16 cellular contexts compared by ENCODE assay signal in the genomic region with DNA sequence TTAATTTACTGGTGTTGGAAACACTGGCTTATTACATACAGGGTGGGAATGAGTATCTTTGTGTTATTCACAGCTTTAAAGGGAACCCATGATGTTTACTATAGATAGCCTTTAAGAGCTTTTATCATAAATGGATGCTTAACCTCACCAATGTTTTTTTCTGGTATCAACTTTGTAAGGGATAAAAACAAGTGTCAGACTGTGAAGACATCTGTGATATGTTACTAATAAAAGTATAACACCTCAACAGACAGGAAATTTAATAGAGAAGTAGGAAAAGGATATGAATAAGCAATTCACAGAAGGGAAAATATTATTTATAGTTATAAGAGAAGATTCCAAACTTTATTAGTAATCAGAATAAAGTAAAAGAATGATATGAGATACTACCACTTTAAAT. TPM values are rescaled to one million over a fixed set of nuclear protein-coding genes. Genes with fewer than 3 reads are reported as not detected.
A peak's percentile ranks its signal among the peaks of the same experiment; 100 is the strongest.
DNase-seq lines count a peak whose midpoint lies in the region; ATAC-seq and TF ChIP-seq lines count a peak whose summit lies in the region.
"Had no signal": no experiment of that assay in that cellular context is flagged by ENCODE, and none has a peak within 500 bp of the region (broad histone marks: within the 10 kb centered on the region; RNA-seq: fewer than 3 reads in every experiment).

No MANE protein-coding gene starts in this region.

- peak; percentile 16 for ATAC-seq in activated CD4-positive, alpha-beta T cell treated with anti-CD3 and anti-CD28 coated beads for 36 hours
- no peak for ATAC-seq in CD4-positive, alpha-beta T cell (ENCODE audit: poor library complexity)
- no peak for ATAC-seq in naive thymus-derived CD8-positive, alpha-beta T cell

- no peaks in the 10 kb centered on the region for H3K27me3 Mint-ChIP-seq in activated CD4-positive, alpha-beta T cell treated with anti-CD3 and anti-CD28 coated beads for 36 hours
- H3K27me3 Mint-ChIP-seq in CD4-positive, alpha-beta T cell, result no peaks in the 10 kb centered on the region
- H3K27me3 Mint-ChIP-seq in activated naive CD8-positive, alpha-beta T cell treated with anti-CD3 and anti-CD28 coated beads for 36 hours, result no peaks in the 10 kb centered on the region
- H3K27me3 Mint-ChIP-seq in naive thymus-derived CD8-positive, alpha-beta T cell, result no peaks in the 10 kb centered on the region

- H3K9me3 ChIP-seq in CD4-positive, alpha-beta T cell (ENCODE audit: control insufficient read depth, low read length), result no peaks in the 10 kb centered on the region

- no peaks in the 10 kb centered on the region for H3K9me3 Mint-ChIP-seq in activated CD4-positive, alpha-beta T cell treated with anti-CD3 and anti-CD28 coated beads for 36 hours (ENCODE audit: low read depth)
- no peaks in the 10 kb centered on the region for H3K9me3 Mint-ChIP-seq in CD4-positive, alpha-beta T cell
- no peaks in the 10 kb centered on the region for H3K9me3 Mint-ChIP-seq in activated naive CD8-positive, alpha-beta T cell treated with anti-CD3 and anti-CD28 coated beads for 36 hours
- no peaks in the 10 kb centered on the region for H3K9me3 Mint-ChIP-seq in naive thymus-derived CD8-positive, alpha-beta T cell

- no peak overlapping the region for H3K27ac ChIP-seq in CD4-positive, alpha-beta T cell (ENCODE audit: low read depth, low read length)
- H3K27ac ChIP-seq: C4-2B, GM23248 had no signal

- no peak for TF ChIP-seq CTCF in CD4-positive, alpha-beta T cell (IDR thresholded peaks at IDR 0.05)

- POLR2A ChIA-PET in activated CD4-positive, alpha-beta T cell treated with anti-CD3 and anti-CD28 coated beads for 36 hours (lab: Charles Lee), result no interaction called here
- POLR2A ChIA-PET in CD4-positive, alpha-beta T cell (lab: Charles Lee), result no interaction called here
- POLR2A ChIA-PET in naive thymus-derived CD8-positive, alpha-beta T cell (lab: Charles Lee), result interaction anchor here (1.0 kb wide), 1 partner anchor 11 kb away, joined by 3 read pairs; no protein-coding TSS in a partner anchor

- peak overlapping the region; percentile 37 for H3K27ac Mint-ChIP-seq in activated CD4-positive, alpha-beta T cell treated with anti-CD3 and anti-CD28 coated beads for 36 hours
- H3K27ac Mint-ChIP-seq in CD4-positive, alpha-beta T cell, result peak overlapping the region; percentile 76
- peak overlapping the region; percentile 79 for H3K27ac Mint-ChIP-seq in activated naive CD8-positive, alpha-beta T cell treated with anti-CD3 and anti-CD28 coated beads for 36 hours
- peak overlapping the region in 9 of 10 donors; percentile 2 to 87 (median 41) for H3K27ac Mint-ChIP-seq in naive thymus-derived CD8-positive, alpha-beta T cell

- CTCF ChIA-PET in activated CD4-positive, alpha-beta T cell treated with anti-CD3 and anti-CD28 coated beads for 36 hours (lab: Charles Lee), result no interaction called here
- CTCF ChIA-PET in CD4-positive, alpha-beta T cell (lab: Charles Lee), result no interaction called here

- DNase-seq in activated CD4-positive, alpha-beta T cell treated with anti-CD3 and anti-CD28 coated beads for 36 hours, result no peak
- no peak for DNase-seq in activated CD4-positive, alpha-beta T cell treated with anti-CD3 and anti-CD28 coated beads, Interleukin-2, amount 50 U/mL, for 48 hours
- DNase-seq in CD4-positive, alpha-beta T cell, result no peak
- DNase-seq in activated naive CD8-positive, alpha-beta T cell treated with anti-CD3 and anti-CD28 coated beads for 36 hours, result no peak
- DNase-seq in naive thymus-derived CD8-positive, alpha-beta T cell, result no peak
- no peak for DNase-seq in activated CD8-positive, alpha-beta memory T cell treated with anti-CD3 and anti-CD28 coated beads, Interleukin-2, amount 50 U/mL, for 48 hours
- DNase-seq in D341Med (ENCODE audit: low spot score), result no peak
- DNase-seq in NCI-H345 (lab: John Stamatoyannopoulos, UW), result no peak
- DNase-seq: 8988T, GF-D8, GM23248, NCI-H1417, NCI-H2029, NCI-H2171 treated with DMSO at 0.1 percent for 48 hours, NCI-H510A had no signal

- H3K36me3 Mint-ChIP-seq in activated CD4-positive, alpha-beta T cell treated with anti-CD3 and anti-CD28 coated beads for 36 hours (ENCODE audit: low read depth), result peaks cover 52% of the 10 kb centered on the region
- peaks cover 66% of the 10 kb centered on the region for H3K36me3 Mint-ChIP-seq in CD4-positive, alpha-beta T cell (ENCODE audit: low read depth)
- peaks cover 50% of the 10 kb centered on the region for H3K36me3 Mint-ChIP-seq in activated naive CD8-positive, alpha-beta T cell treated with anti-CD3 and anti-CD28 coated beads for 36 hours
- peaks cover 0 to 36% (median 12%) of the 10 kb centered on the region in 3 donors for H3K36me3 Mint-ChIP-seq in naive thymus-derived CD8-positive, alpha-beta T cell

- peaks cover 37% of the 10 kb centered on the region for H3K4me1 Mint-ChIP-seq in activated CD4-positive, alpha-beta T cell treated with anti-CD3 and anti-CD28 coated beads for 36 hours
- peaks cover 35% of the 10 kb centered on the region for H3K4me1 Mint-ChIP-seq in CD4-positive, alpha-beta T cell (ENCODE audit: low read depth)
- peaks cover 40% of the 10 kb centered on the region for H3K4me1 Mint-ChIP-seq in activated naive CD8-positive, alpha-beta T cell treated with anti-CD3 and anti-CD28 coated beads for 36 hours
- H3K4me1 Mint-ChIP-seq in naive thymus-derived CD8-positive, alpha-beta T cell, result peaks cover 17 to 32% (median 25%) of the 10 kb centered on the region in 4 donors

- no peaks in the 10 kb centered on the region for H3K27me3 ChIP-seq in CD4-positive, alpha-beta T cell (ENCODE audit: control insufficient read depth, insufficient read depth, low read length)

- intact Hi-C loops in activated CD4-positive, alpha-beta T cell treated with anti-CD3 and anti-CD28 coated beads for 36 hours (cut with DNase I, micrococcal nuclease), result no loop called here
- intact Hi-C loops in CD4-positive, alpha-beta T cell (cut with DNase I, micrococcal nuclease), result loop anchor here in 1 of 2 experiments (5.0 kb wide), 1 partner anchor 135 kb away; no protein-coding TSS in a partner anchor

- H3K4me3 Mint-ChIP-seq in activated CD4-positive, alpha-beta T cell treated with anti-CD3 and anti-CD28 coated beads for 36 hours, result no peak overlapping the region
- no peak overlapping the region for H3K4me3 Mint-ChIP-seq in CD4-positive, alpha-beta T cell
- no peak overlapping the region for H3K4me3 Mint-ChIP-seq in activated naive CD8-positive, alpha-beta T cell treated with anti-CD3 and anti-CD28 coated beads for 36 hours
- H3K4me3 Mint-ChIP-seq in naive thymus-derived CD8-positive, alpha-beta T cell, result no peak overlapping the region

RNA-seq across cellular contexts. Expression of a gene that starts 46.3 kb away (rescaled TPM):
- total RNA-seq in activated CD4-positive, alpha-beta T cell treated with anti-CD3 and anti-CD28 coated beads for 36 hours, result 10 to 100 TPM; 59.0 to 67.0 TPM
- 10 to 100 TPM; 13.8 to 18.5 TPM for total RNA-seq in CD4-positive, alpha-beta T cell
- total RNA-seq in activated naive CD8-positive, alpha-beta T cell treated with anti-CD3 and anti-CD28 coated beads for 36 hours, result 10 to 100 TPM; 63.6 to 74.3 TPM
- total RNA-seq in naive thymus-derived CD8-positive, alpha-beta T cell, result 10 to 100 TPM; 30.7 to 33.1 TPM
- polyA plus RNA-seq in naive thymus-derived CD8-positive, alpha-beta T cell, result 10 to 100 TPM; 29.6 to 32.9 (median 29.7) TPM

RNA-seq across cellular contexts. Expression of a gene that starts 54.8 kb away (rescaled TPM):
- 10 to 100 TPM; 28.4 to 45.2 TPM for total RNA-seq in activated CD4-positive, alpha-beta T cell treated with anti-CD3 and anti-CD28 coated beads for 36 hours
- total RNA-seq in CD4-positive, alpha-beta T cell, result 10 to 100 TPM; 25.4 to 28.9 TPM
- total RNA-seq in activated naive CD8-positive, alpha-beta T cell treated with anti-CD3 and anti-CD28 coated beads for 36 hours, result 10 to 100 TPM; 40.4 to 42.5 TPM
- total RNA-seq in naive thymus-derived CD8-positive, alpha-beta T cell, result 10 to 100 TPM; 73.9 to 75.8 TPM
- 10 to 100 TPM; 34.9 to 52.8 (median 47.0) TPM for polyA plus RNA-seq in naive thymus-derived CD8-positive, alpha-beta T cell

RNA-seq across cellular contexts. Expression of a gene that starts 55.2 kb away (rescaled TPM):
- total RNA-seq in activated CD4-positive, alpha-beta T cell treated with anti-CD3 and anti-CD28 coated beads for 36 hours, result 10 to 100 TPM; 32.8 to 36.1 TPM
- 100 to 1,000 TPM; 307 to 329 TPM for total RNA-seq in CD4-positive, alpha-beta T cell
- total RNA-seq in activated naive CD8-positive, alpha-beta T cell treated with anti-CD3 and anti-CD28 coated beads for 36 hours, result 10 to 100 TPM; 65.6 to 65.7 TPM
- 100 to 1,000 TPM; 792 to 837 TPM for total RNA-seq in naive thymus-derived CD8-positive, alpha-beta T cell
- 100 to 1,000 TPM; 105 to 164 (median 121) TPM for polyA plus RNA-seq in naive thymus-derived CD8-positive, alpha-beta T cell

Comparison
In these comparisons a context has a peak if more than half of its experiments do, and no peak if none do; other contexts are left out.
1. RNA of a gene that starts 55.2 kb away (total RNA-seq): 792 to 837 TPM in naive thymus-derived CD8-positive, alpha-beta T cell and 307 to 329 TPM in CD4-positive, alpha-beta T cell; 65.6 to 65.7 TPM in activated naive CD8-positive, alpha-beta T cell treated with anti-CD3 and anti-CD28 coated beads for 36 hours and 32.8 to 36.1 TPM in activated CD4-positive, alpha-beta T cell treated with anti-CD3 and anti-CD28 coated beads for 36 hours; every median in the first group is over 4 times any median in the second.
2. Peak in every context shown above with its lines, with median percentiles within 50 percentile points of each other: H3K27ac Mint-ChIP-seq.